8 cellular contexts compared by ENCODE assay signal in the genomic region with DNA sequence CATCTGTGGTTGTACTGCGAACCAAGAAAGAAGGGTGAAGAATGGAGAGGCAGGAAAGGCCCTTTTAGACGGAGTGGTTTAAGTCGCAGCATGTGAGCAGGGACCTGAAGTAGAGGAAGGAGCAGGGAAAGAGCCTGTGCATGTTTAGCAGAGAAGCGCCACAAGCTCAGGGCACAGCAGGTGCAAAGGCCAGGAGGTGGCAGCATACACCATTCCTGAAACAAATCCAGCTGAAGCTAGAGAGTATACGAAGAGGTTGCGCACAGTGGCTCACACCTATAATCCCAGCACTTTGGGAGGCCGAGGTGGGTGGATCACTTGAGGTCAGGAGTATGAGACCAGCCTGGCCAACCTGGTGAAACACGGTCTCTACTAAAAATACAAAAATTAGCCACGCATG. TPM values are rescaled to one million over a fixed set of nuclear protein-coding genes. Genes with fewer than 3 reads are reported as not detected.
DNase-seq lines count a peak whose midpoint lies in the region; ATAC-seq and TF ChIP-seq lines count a peak whose summit lies in the region.

No MANE protein-coding gene starts in this region.

- in situ Hi-C loops in brain microvascular endothelial cell (cut with HindIII; ENCODE audit: low pct_ligation_motif_present, low sequenced_read_pairs), result no loop called here

- no peaks in the 10 kb centered on the region for H3K27me3 ChIP-seq in brain microvascular endothelial cell (replicated peaks)
- H3K27me3 ChIP-seq in ovary, result no peaks in the 10 kb centered on the region

- H3K36me3 Mint-ChIP-seq in immature natural killer cell, result peaks cover 17 to 36% (median 18%) of the 10 kb centered on the region in 3 donors

- WGBS in ovary, 3 donors, result 79 to 86% (median 83%) methylated on average over 9 of the region's 9 CpGs

- H3K4me3 ChIP-seq in LNCaP clone FGC (ENCODE audit: low read depth, low read length) (no peak overlapping the region), brain microvascular endothelial cell (ENCODE audit: low read depth, low read length) (no peak overlapping the region), ovary (no peak overlapping the region)

- TF ChIP-seq CTCF in LNCaP clone FGC (IDR thresholded peaks at IDR 0.05; ENCODE audit: control insufficient read depth, extremely low read depth, insufficient read depth) (peak; percentile 72), brain microvascular endothelial cell (IDR thresholded peaks at IDR 0.05; ENCODE audit: low read depth, low read length, missing control alignments) (peak; percentile 67), ovary (IDR thresholded peaks at IDR 0.05) (no peak)

- no peaks in the 10 kb centered on the region for H3K27me3 Mint-ChIP-seq in immature natural killer cell (ENCODE audit: low read depth in 3 of 3)

- H3K4me1 Mint-ChIP-seq in immature natural killer cell, result no peaks in the 10 kb centered on the region

- H3K27ac ChIP-seq in brain microvascular endothelial cell, result no peak overlapping the region
- no peak overlapping the region for H3K27ac ChIP-seq in ovary

- intact Hi-C loops in ovary (cut with DNase I), result no loop called here

- no peaks in the 10 kb centered on the region for H3K9me3 Mint-ChIP-seq in immature natural killer cell

- H3K36me3 ChIP-seq in brain microvascular endothelial cell (replicated peaks), result no peaks in the 10 kb centered on the region
- H3K36me3 ChIP-seq in ovary, result no peaks in the 10 kb centered on the region

- peak; percentile 43 for DNase-seq in NCI-H82 (lab: John Stamatoyannopoulos, UW)
- no peak for DNase-seq in NCI-H82 treated with DMSO at 0.1 percent for 48 hours (lab: John Stamatoyannopoulos, UW; ENCODE audit: unreplicated experiment)
- DNase-seq in LNCaP clone FGC (ENCODE audit: low read depth), result peak; percentile 10
- DNase-seq in brain microvascular endothelial cell, result peak; percentile 29
- DNase-seq in mucosa of gallbladder (ENCODE audit: low spot score), result peak; percentile 13
- no peak for DNase-seq in ovary
- no peak for DNase-seq in immature natural killer cell

- TF ChIP-seq EP300 in ovary (IDR thresholded peaks at IDR 0.05), result no peak

- TF ChIP-seq POLR2A in ovary (IDR thresholded peaks at IDR 0.05), result no peak

- no peaks in the 10 kb centered on the region for H3K9me3 ChIP-seq in ovary

- no peak overlapping the region for H3K27ac Mint-ChIP-seq in immature natural killer cell

- no peak overlapping the region for H3K4me3 Mint-ChIP-seq in immature natural killer cell

- no peaks in the 10 kb centered on the region for H3K4me1 ChIP-seq in ovary (ENCODE audit: insufficient read depth)

- no peak for ATAC-seq in GM21786 (IDR thresholded peaks at IDR 0.05; ENCODE audit: unreplicated experiment)

RNA-seq across cellular contexts. Expression of gene HELB, which starts 49.9 kb away (rescaled TPM):
- total RNA-seq in mucosa of gallbladder (3.6 TPM), ovary (1 to 10 TPM; 2.6 to 6.7 (median 5.1) TPM)
- polyA plus RNA-seq in ovary (1 to 10 TPM; 1.1 to 1.4 TPM), immature natural killer cell (10 to 100 TPM in 2 of 3 donors, 1 to 10 TPM in 1; 8.3 to 13.7 (median 10.5) TPM)

Comparison
In these comparisons a context has a peak if more than half of its experiments do, and no peak if none do; other contexts are left out.
1. DNase-seq: peak in NCI-H82 (single experiment), LNCaP clone FGC (single experiment), brain microvascular endothelial cell (single experiment) and mucosa of gallbladder (single experiment); none in NCI-H82 treated with DMSO at 0.1 percent for 48 hours (single experiment), ovary (0 of 5) and immature natural killer cell (0 of 3).
2. CTCF ChIP-seq: peak in LNCaP clone FGC (single experiment) and brain microvascular endothelial cell (single experiment); none in ovary (0 of 3).